Comparison of ENCODE assay signal across 1 cellular context in the genomic region with DNA sequence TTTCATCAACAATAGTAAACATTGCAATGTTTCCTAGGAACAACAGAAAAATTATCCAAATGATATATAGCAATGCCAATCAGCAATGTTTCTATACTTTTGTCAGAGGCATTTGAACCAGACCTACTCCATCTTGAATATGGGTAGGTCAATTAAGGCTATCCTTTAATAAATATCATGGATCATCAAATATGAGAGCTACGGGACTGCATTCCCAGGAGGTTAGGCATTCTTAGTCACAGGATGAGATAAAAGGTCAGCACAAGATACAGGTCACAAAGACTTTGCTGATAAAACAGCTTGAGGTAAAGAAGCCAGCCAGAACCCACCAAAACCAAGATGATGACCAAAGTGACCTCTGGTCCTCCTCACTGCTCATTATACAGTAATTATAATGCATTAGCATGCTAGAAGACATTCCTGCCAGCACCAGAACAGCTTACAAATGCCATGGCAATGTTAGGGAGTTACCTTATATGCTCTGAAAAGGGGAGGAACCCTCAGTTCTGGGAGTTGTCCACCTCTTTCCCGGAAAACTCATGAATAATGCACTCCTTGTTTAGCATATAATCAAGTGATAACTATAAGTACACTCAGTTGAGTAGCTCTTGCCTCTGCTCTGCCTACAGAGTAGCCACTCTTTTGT.
TF ChIP-seq lines count a peak whose summit lies in the region.

No MANE protein-coding gene starts in this region.

TF ChIP-seq in K562, 482 proteins besides CTCF, POLR2A, EP300 and RAD21 (continues in another document):
- TF ChIP-seq CHD1 (IDR thresholded peaks at IDR 0.05; ENCODE audit: low read length): no peak
- TF ChIP-seq HNRNPH1 (optimal IDR thresholded peaks at IDR 0.05; ENCODE audit: low read depth, low read length): no peak
- TF ChIP-seq EWSR1 (IDR thresholded peaks at IDR 0.05; ENCODE audit: borderline replicate concordance, low read depth, partially characterized antibody): no peak
- no peak for TF ChIP-seq SIN3B (IDR thresholded peaks at IDR 0.05; ENCODE audit: low read depth)
- TF ChIP-seq MTF1 (CRISPR knock-in tag; IDR thresholded peaks at IDR 0.05; ENCODE audit: borderline replicate concordance): peak; percentile 89
- no peak for TF ChIP-seq TAF1 (IDR thresholded peaks at IDR 0.05; ENCODE audit: control insufficient read depth, extremely low read depth, insufficient read depth, low read length, severe bottlenecking)
- TF ChIP-seq RFX1 (IDR thresholded peaks at IDR 0.05): peak; percentile 63; the same call in 1 of the 2 replicates
- TF ChIP-seq ZNF274 (IDR thresholded peaks at IDR 0.05; ENCODE audit: borderline replicate concordance, low read depth, low read length): no peak
- peak; percentile 9; the same call in 1 of the 2 replicates for TF ChIP-seq CREM (IDR thresholded peaks at IDR 0.05; ENCODE audit: low read depth)
- TF ChIP-seq HDAC3 (IDR thresholded peaks at IDR 0.05; ENCODE audit: borderline replicate concordance, partially characterized antibody): peak; percentile 46
- TF ChIP-seq SMAD3 (CRISPR knock-in tag; conservative IDR thresholded peaks at IDR 0.05): peak; percentile 87
- TF ChIP-seq NFIX (CRISPR knock-in tag; IDR thresholded peaks at IDR 0.05; ENCODE audit: low read depth): peak; percentile 44; the same call in 1 of the 2 replicates
- TF ChIP-seq RFX7 (CRISPR knock-in tag; IDR thresholded peaks at IDR 0.05): peak; percentile 47; the same call in 1 of the 2 replicates
- TF ChIP-seq SREBF1 (IDR thresholded peaks at IDR 0.05; ENCODE audit: borderline replicate concordance, low read depth, low read length): no peak
- TF ChIP-seq PHF21A (IDR thresholded peaks at IDR 0.05; ENCODE audit: borderline replicate concordance, low read depth): no peak
- no peak for TF ChIP-seq NFRKB (IDR thresholded peaks at IDR 0.05; ENCODE audit: low read depth)
- peak; percentile 65; the same call in 1 of the 2 replicates for TF ChIP-seq ATF7 (IDR thresholded peaks at IDR 0.05)
- peak; percentile 72 for TF ChIP-seq ZEB2 (IDR thresholded peaks at IDR 0.05)
- peak; percentile 8; the same call in 1 of the 2 replicates for TF ChIP-seq VEZF1 (CRISPR knock-in tag; IDR thresholded peaks at IDR 0.05)
- TF ChIP-seq ZNF589 (CRISPR knock-in tag; IDR thresholded peaks at IDR 0.05; ENCODE audit: low read depth): peak; percentile 90; the same call in 1 of the 2 replicates
- TF ChIP-seq HDAC6 (IDR thresholded peaks at IDR 0.05; ENCODE audit: low read depth, low read length): no peak
- no peak for TF ChIP-seq ZFPM2 (CRISPR knock-in tag; IDR thresholded peaks at IDR 0.05)
- TF ChIP-seq SIX5 (IDR thresholded peaks at IDR 0.05; ENCODE audit: borderline replicate concordance in 1 of 2, insufficient read depth in 1 of 2, low read depth in 1 of 2, low read length in 2 of 2): no peak
- TF ChIP-seq, protein P1, sequence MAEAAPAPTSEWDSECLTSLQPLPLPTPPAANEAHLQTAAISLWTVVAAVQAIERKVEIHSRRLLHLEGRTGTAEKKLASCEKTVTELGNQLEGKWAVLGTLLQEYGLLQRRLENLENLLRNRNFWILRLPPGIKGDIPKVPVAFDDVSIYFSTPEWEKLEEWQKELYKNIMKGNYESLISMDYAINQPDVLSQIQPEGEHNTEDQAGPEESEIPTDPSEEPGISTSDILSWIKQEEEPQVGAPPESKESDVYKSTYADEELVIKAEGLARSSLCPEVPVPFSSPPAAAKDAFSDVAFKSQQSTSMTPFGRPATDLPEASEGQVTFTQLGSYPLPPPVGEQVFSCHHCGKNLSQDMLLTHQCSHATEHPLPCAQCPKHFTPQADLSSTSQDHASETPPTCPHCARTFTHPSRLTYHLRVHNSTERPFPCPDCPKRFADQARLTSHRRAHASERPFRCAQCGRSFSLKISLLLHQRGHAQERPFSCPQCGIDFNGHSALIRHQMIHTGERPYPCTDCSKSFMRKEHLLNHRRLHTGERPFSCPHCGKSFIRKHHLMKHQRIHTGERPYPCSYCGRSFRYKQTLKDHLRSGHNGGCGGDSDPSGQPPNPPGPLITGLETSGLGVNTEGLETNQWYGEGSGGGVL (CRISPR knock-in tag; IDR thresholded peaks at IDR 0.05): peak; percentile 87
- TF ChIP-seq ERF (CRISPR knock-in tag; IDR thresholded peaks at IDR 0.05): peak; percentile 92
- TF ChIP-seq KDM1A (IDR thresholded peaks at IDR 0.05): peak in 1 of 2 experiments; percentile 56; a peak in 1 of 4 replicates
- TF ChIP-seq ZNF644 (tag; IDR thresholded peaks at IDR 0.05; ENCODE audit: low read depth): peak; percentile 96
- TF ChIP-seq ZBTB8A (IDR thresholded peaks at IDR 0.05; ENCODE audit: partially characterized antibody): no peak
- no peak for TF ChIP-seq CREB5 (CRISPR knock-in tag; IDR thresholded peaks at IDR 0.05)
- TF ChIP-seq ZNF384 (IDR thresholded peaks at IDR 0.05; ENCODE audit: low read depth, low read length): no peak; the same call in 1 of the 2 replicates
- no peak for TF ChIP-seq CREB1 (IDR thresholded peaks at IDR 0.05)
- TF ChIP-seq CREB1 (CRISPR knock-in tag; IDR thresholded peaks at IDR 0.05): no peak
- no peak for TF ChIP-seq RFX5 (IDR thresholded peaks at IDR 0.05; ENCODE audit: low read depth, low read length)
- no peak for TF ChIP-seq BDP1 (IDR thresholded peaks at IDR 0.05; ENCODE audit: insufficient read depth, insufficient read length)
- TF ChIP-seq SMARCE1 (IDR thresholded peaks at IDR 0.05): peak; percentile 64
- no peak for TF ChIP-seq POLR3G (IDR thresholded peaks at IDR 0.05; ENCODE audit: extremely low read depth, insufficient read length, insufficient replicate concordance)
- TF ChIP-seq KDM5B (IDR thresholded peaks at IDR 0.05; ENCODE audit: insufficient replicate concordance, low read depth, low read length): peak; percentile 43
- TF ChIP-seq NR4A1 (CRISPR knock-in tag; IDR thresholded peaks at IDR 0.05): peak; percentile 87; the same call in 1 of the 2 replicates
- peak; percentile 99 for TF ChIP-seq NR4A1 (tag; IDR thresholded peaks at IDR 0.05)
- TF ChIP-seq MTA3 (IDR thresholded peaks at IDR 0.05; ENCODE audit: borderline replicate concordance): peak; percentile 70; the same call in 1 of the 2 replicates
- no peak for TF ChIP-seq FIP1L1 (IDR thresholded peaks at IDR 0.05; ENCODE audit: low read depth, low read length, poor library complexity, severe bottlenecking)
- TF ChIP-seq ZNF407 (IDR thresholded peaks at IDR 0.05; ENCODE audit: low read depth): no peak
- TF ChIP-seq BCLAF1 (IDR thresholded peaks at IDR 0.05; ENCODE audit: borderline replicate concordance in 1 of 2, control insufficient read depth in 1 of 2, low read depth in 2 of 2, low read length in 1 of 2): no peak
- no peak for TF ChIP-seq KAT2B (IDR thresholded peaks at IDR 0.05; ENCODE audit: low read depth, low read length)
- no peak for TF ChIP-seq ZNF277 (CRISPR knock-in tag; IDR thresholded peaks at IDR 0.05; ENCODE audit: borderline replicate concordance)
- 0 out of 2 replicates have a peak, but pooled peaks have one; percentile 48 for TF ChIP-seq ZNF133 (CRISPR knock-in tag; IDR thresholded peaks at IDR 0.05)
- 0 out of 2 replicates have a peak, but pooled peaks have one; percentile 74 for TF ChIP-seq PHTF2 (CRISPR knock-in tag; IDR thresholded peaks at IDR 0.05)
- no peak for TF ChIP-seq STAG1 (CRISPR knock-in tag; IDR thresholded peaks at IDR 0.05; ENCODE audit: borderline replicate concordance)
